14 cellular contexts compared by ENCODE assay signal in the genomic region with DNA sequence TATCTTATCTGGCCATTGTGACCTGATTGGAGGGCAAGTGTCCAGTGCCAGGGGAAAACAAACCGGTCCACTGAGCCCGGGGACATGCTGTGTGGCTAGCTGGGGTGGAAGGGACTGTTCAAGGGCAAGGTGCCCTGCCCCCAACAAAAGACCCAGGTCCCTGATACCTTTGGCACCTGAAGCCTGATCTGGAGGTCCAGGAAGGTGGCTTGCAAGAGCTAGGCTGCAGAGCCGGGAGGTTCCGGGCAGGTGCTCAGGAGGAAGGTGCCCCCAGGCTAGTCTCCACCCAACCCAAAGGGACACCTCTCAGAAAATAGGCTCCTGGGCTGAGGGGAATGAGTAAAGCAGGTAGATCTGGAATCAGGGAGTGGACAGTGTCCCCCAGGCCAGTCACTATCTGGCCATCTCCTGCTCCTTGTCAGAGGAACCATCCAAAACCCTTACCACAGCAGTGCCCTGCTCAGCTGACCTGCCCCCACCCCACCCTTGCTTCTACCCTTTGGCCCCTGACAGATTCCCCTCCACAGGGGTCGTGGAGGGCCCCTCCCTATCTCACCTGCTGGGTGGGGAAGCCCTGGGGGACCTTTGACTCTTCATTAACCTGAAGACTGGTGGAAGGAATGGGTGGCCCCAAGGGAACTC. TPM values are rescaled to one million over a fixed set of nuclear protein-coding genes. Genes with fewer than 3 reads are reported as not detected.
DNase-seq lines count a peak whose midpoint lies in the region; ATAC-seq, FAIRE-seq and TF ChIP-seq lines count a peak whose summit lies in the region.
"Had no signal": no experiment of that assay in that cellular context is flagged by ENCODE, and none has a peak within 500 bp of the region (broad histone marks: within the 10 kb centered on the region; RNA-seq: fewer than 3 reads in every experiment).

No MANE protein-coding gene starts in this region.

- WGBS in SK-N-SH (ENCODE audit: low lambda C conversion rate): 82% methylated on average over 5 of the region's 5 CpGs
- 6 to 15% methylated on average over 5 of the region's 5 CpGs for WGBS in pancreas, 2 donors

- CTCF ChIA-PET in SK-N-SH (lab: Yijun Ruan, JAX): interaction anchor here (0.9 to 98.1 kb wide), 14 partner anchors 9 to 391 kb away, joined by 3 to 3869 read pairs (median 10); partner anchors contain the start of genes FDXR, GRIN2C, NHERF1 and RAB37
- CTCF ChIA-PET in RWPE1 (lab: Yijun Ruan, JAX): interaction anchor here (0.6 to 3.5 kb wide), 8 partner anchors 11 to 113 kb away, joined by 3 to 42 read pairs (median 6); no protein-coding TSS in a partner anchor

- intact Hi-C loops in pancreas (cut with DNase I): loop anchor here in 1 of 3 donors (2.0 to 5.0 kb wide), 2 partner anchors 19 to 33 kb away; partner anchors contain the start of gene RAB37

- H4K20me1 ChIP-seq in SK-N-SH (ENCODE audit: insufficient read depth): peaks cover 8% of the 10 kb centered on the region

- H3K9ac ChIP-seq in SK-N-SH: no peak overlapping the region
- H3K9ac ChIP-seq in duodenal mucosa (ENCODE audit: low read depth in 1 of 2, low read length in 2 of 2): peak overlapping the region; percentile 2 to 32
- H3K9ac ChIP-seq: GM23248 had no signal

- no peak overlapping the region for H3K4me2 ChIP-seq in SK-N-SH

- peaks cover 16% of the 10 kb centered on the region for H3K79me2 ChIP-seq in SK-N-SH (ENCODE audit: insufficient read depth)

- no peak for ATAC-seq in SK-N-SH treated with all-trans-retinoic acid at 6 μM for 48 hours
- ATAC-seq in pancreas: peak in 2 of 4 donors; percentile 2 to 26

- peaks cover 38% of the 10 kb centered on the region for H3F3A ChIP-seq in SK-N-SH (replicated peaks; ENCODE audit: insufficient read depth)

- H2AFZ ChIP-seq in SK-N-SH (ENCODE audit: low read depth): no peak overlapping the region
- H2AFZ ChIP-seq: GM23248 had no signal

- no peak for TF ChIP-seq CTCF in SK-N-SH (IDR thresholded peaks at IDR 0.05)
- TF ChIP-seq CTCF in RWPE1 (conservative IDR thresholded peaks at IDR 0.05; ENCODE audit: low read depth): no peak
- TF ChIP-seq CTCF in pancreas (IDR thresholded peaks at IDR 0.05): no peak

- FAIRE-seq in pancreas (lab: Jason Lieb, UNC): no peak
- FAIRE-seq: D721Med had no signal

- H3K9me3 ChIP-seq in SK-N-SH: no peaks in the 10 kb centered on the region
- no peaks in the 10 kb centered on the region for H3K9me3 ChIP-seq in duodenal mucosa (ENCODE audit: control insufficient read depth in 1 of 2, low read length in 2 of 2)
- H3K9me3 ChIP-seq in pancreas: no peaks in the 10 kb centered on the region
- H3K9me3 ChIP-seq: sigmoid colon had no signal

- no peak for TF ChIP-seq EP300 in SK-N-SH (IDR thresholded peaks at IDR 0.05; ENCODE audit: borderline replicate concordance in 1 of 2, low read depth in 1 of 2, low read length in 1 of 2)

- H3K27ac ChIP-seq in SK-N-SH (ENCODE audit: low read depth in 2 of 2, low read length in 1 of 2) (no peak overlapping the region; a peak in 1 of 4 replicates), RWPE1 (peak overlapping the region; percentile 79), duodenal mucosa (ENCODE audit: low read depth, low read length) (peak overlapping the region; percentile 17), pancreas (peak overlapping the region; percentile 17 to 87 (median 56))
- H3K27ac ChIP-seq: 22Rv1, GM23248, sigmoid colon, SK-N-MC had no signal

- no peaks in the 10 kb centered on the region for H3K9me2 ChIP-seq in SK-N-SH

- H3K27me3 ChIP-seq in SK-N-SH (ENCODE audit: insufficient read depth) (no peaks in the 10 kb centered on the region), duodenal mucosa (ENCODE audit: control insufficient read depth in 1 of 2, insufficient read depth in 2 of 2, low read length in 2 of 2) (no peaks in the 10 kb centered on the region), pancreas (no peaks in the 10 kb centered on the region)
- H3K27me3 ChIP-seq: sigmoid colon had no signal

- DNase-seq in SK-N-SH (peak; percentile 39), RWPE1 (ENCODE audit: low spot score) (no peak), pancreas (peak in 3 of 6 donors; percentile 39 to 64 (median 55)), DMS53 treated with DMSO at 0.1 percent for 48 hours (lab: John Stamatoyannopoulos, UW; ENCODE audit: unreplicated experiment) (no peak), NCI-H82 treated with DMSO at 0.1 percent for 48 hours (lab: John Stamatoyannopoulos, UW; ENCODE audit: unreplicated experiment) (no peak), NCI-H1436 (lab: John Stamatoyannopoulos, UW) (no peak)
- DNase-seq: NCI-H774, sigmoid colon had no signal

- POLR2A ChIA-PET in SK-N-SH (lab: Yijun Ruan, JAX): interaction anchor here (0.9 to 2.9 kb wide), 5 partner anchors 9 to 25 kb away, joined by 3 to 20 read pairs (median 9); no protein-coding TSS in a partner anchor
- POLR2A ChIA-PET in RWPE1 (lab: Yijun Ruan, JAX; ENCODE audit: low non-redundant PET): interaction anchor here (0.8 to 1.6 kb wide), 3 partner anchors 20 to 27 kb away, joined by 4 to 7 read pairs (median 6); no protein-coding TSS in a partner anchor

- H3K36me3 ChIP-seq in SK-N-SH (replicated peaks in 1 of 2; ENCODE audit: control insufficient read depth in 1 of 2, insufficient read depth in 2 of 2, low read length in 1 of 2): peaks cover 28 to 48% of the 10 kb centered on the region in 2 experiments
- peaks cover 23 to 63% of the 10 kb centered on the region in 2 donors for H3K36me3 ChIP-seq in duodenal mucosa (ENCODE audit: control insufficient read depth in 1 of 2, insufficient read depth in 2 of 2, low read length in 2 of 2)
- peaks cover 0 to 27% (median 7%) of the 10 kb centered on the region in 3 donors for H3K36me3 ChIP-seq in pancreas

- H3K4me1 ChIP-seq in SK-N-SH (ENCODE audit: control insufficient read depth in 1 of 2, insufficient read depth in 2 of 2, low read depth in 1 of 2, low read length in 1 of 2) (peaks cover 18 to 24% of the 10 kb centered on the region in 2 experiments; a peak in 3 of 4 replicates), duodenal mucosa (ENCODE audit: control insufficient read depth in 1 of 2, insufficient read depth in 2 of 2, low read length in 2 of 2) (peaks cover 38 to 50% of the 10 kb centered on the region in 2 donors), pancreas (peaks cover 37 to 46% (median 37%) of the 10 kb centered on the region in 3 donors)

- H3K4me3 ChIP-seq in SK-N-SH (ENCODE audit: low read depth in 2 of 2, low read length in 1 of 2): no peak overlapping the region
- H3K4me3 ChIP-seq in duodenal mucosa (ENCODE audit: low read depth in 1 of 2, low read length in 2 of 2): peak overlapping the region in 1 of 2 donors; percentile 7
- H3K4me3 ChIP-seq in pancreas: no peak overlapping the region
- H3K4me3 ChIP-seq: GM23248, sigmoid colon, SK-N-MC had no signal

- TF ChIP-seq RAD21 in SK-N-SH (IDR thresholded peaks at IDR 0.05; ENCODE audit: low read length): no peak

TF ChIP-seq in SK-N-SH, 30 proteins besides CTCF, POLR2A, EP300 and RAD21:
- TF ChIP-seq POLR2AphosphoS5 (IDR thresholded peaks at IDR 0.05; ENCODE audit: low read depth, low read length) (peak; percentile 25; the same call in 1 of the 2 replicates), EZH2phosphoT487 (IDR thresholded peaks at IDR 0.05; ENCODE audit: borderline replicate concordance, low read depth) (no peak)

TF ChIP-seq in SK-N-SH treated with all-trans-retinoic acid at 6 μM for 48 hours, 23 proteins besides CTCF, POLR2A, EP300 and RAD21:
- TF ChIP-seq POU6F1 (CRISPR knock-in tag; IDR thresholded peaks at IDR 0.05; ENCODE audit: borderline replicate concordance, low read depth) (no peak), CREB5 (CRISPR knock-in tag; IDR thresholded peaks at IDR 0.05; ENCODE audit: low read depth) (no peak), GLIS3 (CRISPR knock-in tag; IDR thresholded peaks at IDR 0.05) (no peak)

RNA-seq across cellular contexts. Expression of gene NAT9, which starts 6.2 kb away (rescaled TPM):
- 117 and 190 TPM in 2 replicates for polyA plus RNA-seq in SK-N-SH (2012; rRNA removed)
- 38.1 and 64.6 TPM in 2 replicates for polyA plus RNA-seq in SK-N-SH (2012; cell fraction: cytosol; rRNA removed)
- polyA plus RNA-seq in SK-N-SH (2012; cell fraction: nucleus; rRNA removed): 744 and 872 TPM in 2 replicates
- total RNA-seq in pancreas: 10 to 100 TPM; 14.4 to 27.6 (median 22.4) TPM
- 10 to 100 TPM; 38.3 to 38.5 TPM for polyA plus RNA-seq in pancreas

RNA-seq across cellular contexts. Expression of gene NHERF1, which starts 21.5 kb away (rescaled TPM):
- polyA plus RNA-seq in SK-N-SH (2012; rRNA removed) (26.9 and 40.1 TPM in 2 replicates), pancreas (10 to 100 TPM; 48.9 to 91.9 TPM)
- polyA plus RNA-seq in SK-N-SH (2012; cell fraction: cytosol; rRNA removed): 23.7 and 29.2 TPM in 2 replicates
- 21.2 and 25.9 TPM in 2 replicates for polyA plus RNA-seq in SK-N-SH (2012; cell fraction: nucleus; rRNA removed)
- total RNA-seq in pancreas: 10 to 100 TPM; 40.1 to 78.5 (median 55.9) TPM

RNA-seq across cellular contexts. Expression of gene RAB37, which starts 32.9 kb away (rescaled TPM):
- polyA plus RNA-seq in SK-N-SH (2012; rRNA removed): 0.13 and 0.25 TPM in 2 replicates
- 0.09 and 0.12 TPM in 2 replicates for polyA plus RNA-seq in SK-N-SH (2012; cell fraction: cytosol; rRNA removed)
- polyA plus RNA-seq in SK-N-SH (2012; cell fraction: nucleus; rRNA removed): 0.26 and 0.31 TPM in 2 replicates
- 1 to 10 TPM in 3 of 6 donors, under 1 TPM in 3; 0.79 to 1.8 (median 1.2) TPM for total RNA-seq in pancreas
- 1 to 10 TPM; 1.3 to 3.1 TPM for polyA plus RNA-seq in pancreas
- polyA plus RNA-seq: GM23248 had no signal

RNA-seq across cellular contexts. Expression of gene CD300LF, which starts 57.3 kb away (rescaled TPM):
- polyA plus RNA-seq in SK-N-SH (2012; rRNA removed) (not detected in 2 replicates), pancreas (under 1 TPM; 0.28 to 0.42 TPM)
- polyA plus RNA-seq in SK-N-SH (2012; cell fraction: cytosol; rRNA removed): not detected in 2 replicates
- polyA plus RNA-seq in SK-N-SH (2012; cell fraction: nucleus; rRNA removed): not detected in 2 replicates
- 1 to 10 TPM in 1 of 6 donors, under 1 TPM in 5; 0.19 to 4.7 (median 0.26) TPM for total RNA-seq in pancreas
- total RNA-seq: GM23248 had no signal
- polyA plus RNA-seq: GM23248 had no signal

Comparison
In these comparisons a context has a peak if more than half of its experiments do, and no peak if none do; other contexts are left out.
1. H3K27ac ChIP-seq: peak in RWPE1 (single experiment), duodenal mucosa (single experiment) and pancreas (4 of 4); none in SK-N-SH (0 of 2).